8 cellular contexts compared by ENCODE assay signal in genomic region chr19:5624741-5625140, GRCh38. TPM values are rescaled to one million over a fixed set of nuclear protein-coding genes. Genes with fewer than 3 reads are reported as not detected.
A peak's percentile ranks its signal among the peaks of the same experiment; 100 is the strongest.
DNase-seq lines count a peak whose midpoint lies in the region; ATAC-seq and TF ChIP-seq lines count a peak whose summit lies in the region.

No MANE protein-coding gene starts in this region.

- in situ Hi-C loops in astrocyte of the spinal cord (cut with HindIII; ENCODE audit: low sequenced_read_pairs): no loop called here

- no peak for ATAC-seq in Right ventricle myocardium superior (ENCODE audit: poor library complexity)

- no peak for DNase-seq in right atrium auricular region (ENCODE audit: low spot score)
- DNase-seq in Right ventricle myocardium superior: no peak
- DNase-seq in astrocyte of the spinal cord (ENCODE audit: low read depth, low spot score): no peak
- DNase-seq in superior temporal gyrus (ENCODE audit: extremely low spot score): no peak
- no peak for DNase-seq in dedifferentiated amniotic fluid mesenchymal stem cell (ENCODE audit: extremely low spot score)
- no peak for DNase-seq in SHP77 (lab: John Stamatoyannopoulos, UW)
- no peak for DNase-seq in stimulated activated CD4-positive, alpha-beta T cell treated with anti-CD3 and anti-CD28 coated beads, Interleukin-4, amount 100 ng/mL, for 1 hour

- H3K4me3 ChIP-seq in right atrium auricular region: peak overlapping the region; percentile 98 to 99
- peak overlapping the region; percentile 99 for H3K4me3 ChIP-seq in astrocyte of the spinal cord (ENCODE audit: low read depth, low read length)
- peak overlapping the region; percentile 94 for H3K4me3 ChIP-seq in mononuclear cell (ENCODE audit: low read length)

- peak overlapping the region; percentile 97 to 98 for H3K27ac ChIP-seq in right atrium auricular region

- no peaks in the 10 kb centered on the region for H3K9me3 ChIP-seq in right atrium auricular region
- H3K9me3 ChIP-seq in mononuclear cell (ENCODE audit: low read depth, low read length): no peaks in the 10 kb centered on the region

- H3K27me3 ChIP-seq in right atrium auricular region (no peaks in the 10 kb centered on the region), mononuclear cell (ENCODE audit: insufficient read depth, low read length) (no peaks in the 10 kb centered on the region)

- H3K4me1 ChIP-seq in right atrium auricular region (peaks cover 0 to 75% of the 10 kb centered on the region in 2 donors), mononuclear cell (ENCODE audit: insufficient read depth, low read length) (peaks cover 80% of the 10 kb centered on the region)

- no peak for TF ChIP-seq CTCF in right atrium auricular region (IDR thresholded peaks at IDR 0.05)
- no peak for TF ChIP-seq CTCF in astrocyte of the spinal cord (IDR thresholded peaks at IDR 0.05; ENCODE audit: low read depth, low read length)

- intact Hi-C loops in Right ventricle myocardium superior (cut with DNase I): no loop called here

- peaks cover 58% of the 10 kb centered on the region for H3K36me3 ChIP-seq in right atrium auricular region

RNA-seq across cellular contexts. Expression of gene SAFB, which starts 1.9 kb away (rescaled TPM):
- total RNA-seq in right atrium auricular region (10 to 100 TPM; 31.9 to 32.7 TPM), Right ventricle myocardium superior (61.9 TPM), mononuclear cell (140 TPM)

RNA-seq across cellular contexts. Expression of gene SAFB2, which starts 2.2 kb away (rescaled TPM):
- total RNA-seq in right atrium auricular region: 10 to 100 TPM; 16.1 to 26.6 TPM
- total RNA-seq in Right ventricle myocardium superior: 48.7 TPM
- 107 TPM for total RNA-seq in mononuclear cell

RNA-seq across cellular contexts. Expression of gene MICOS13, which starts 55.6 kb away (rescaled TPM):
- total RNA-seq in right atrium auricular region: 10 to 100 TPM; 87.7 to 98.8 TPM
- total RNA-seq in Right ventricle myocardium superior: 165 TPM
- total RNA-seq in mononuclear cell: 8.5 TPM

RNA-seq across cellular contexts. Expression of gene HSD11B1L, which starts 56.1 kb away (rescaled TPM):
- total RNA-seq in right atrium auricular region (10 to 100 TPM; 10.3 to 12.6 TPM), Right ventricle myocardium superior (3.5 TPM), mononuclear cell (3.5 TPM)

RNA-seq across cellular contexts. Expression of gene TINCR, which starts 57.0 kb away (rescaled TPM):
- total RNA-seq in right atrium auricular region: under 1 TPM in 1 of 2 donors, not detected in 1; 0.59 TPM
- total RNA-seq in Right ventricle myocardium superior: not detected
- total RNA-seq in mononuclear cell: 0.84 TPM
